In genomic region chr4:39975488-39976089, GRCh38 we compare ENCODE assay signal across 1 cellular context.
A peak's percentile ranks its signal among the peaks of the same experiment; 100 is the strongest.
TF ChIP-seq lines count a peak whose summit lies in the region.

No MANE protein-coding gene starts in this region.

TF ChIP-seq in HepG2, 621 proteins besides CTCF, POLR2A, EP300 and RAD21 (continued from another document):
- TF ChIP-seq AHDC1 (CRISPR knock-in tag; IDR thresholded peaks at IDR 0.05; ENCODE audit: borderline replicate concordance) (no peak), MAFF (IDR thresholded peaks at IDR 0.05; ENCODE audit: low read depth, low read length) (peak; percentile 79)
